1 cellular context compared by ENCODE assay signal in genomic region chr15:44084728-44085127, GRCh38.
TF ChIP-seq lines count a peak whose summit lies in the region.

No MANE protein-coding gene starts in this region.

TF ChIP-seq in SK-N-SH, 30 proteins besides CTCF, POLR2A, EP300 and RAD21 (continued from another document):
- peak; percentile 19; the same call in 1 of the 2 replicates for TF ChIP-seq TCF12 (IDR thresholded peaks at IDR 0.05)
- 0 out of 2 replicates have a peak, but pooled peaks have one; percentile 10 for TF ChIP-seq JUND (IDR thresholded peaks at IDR 0.05)
